ENCODE assay signal across 1 cellular context in the genomic region with DNA sequence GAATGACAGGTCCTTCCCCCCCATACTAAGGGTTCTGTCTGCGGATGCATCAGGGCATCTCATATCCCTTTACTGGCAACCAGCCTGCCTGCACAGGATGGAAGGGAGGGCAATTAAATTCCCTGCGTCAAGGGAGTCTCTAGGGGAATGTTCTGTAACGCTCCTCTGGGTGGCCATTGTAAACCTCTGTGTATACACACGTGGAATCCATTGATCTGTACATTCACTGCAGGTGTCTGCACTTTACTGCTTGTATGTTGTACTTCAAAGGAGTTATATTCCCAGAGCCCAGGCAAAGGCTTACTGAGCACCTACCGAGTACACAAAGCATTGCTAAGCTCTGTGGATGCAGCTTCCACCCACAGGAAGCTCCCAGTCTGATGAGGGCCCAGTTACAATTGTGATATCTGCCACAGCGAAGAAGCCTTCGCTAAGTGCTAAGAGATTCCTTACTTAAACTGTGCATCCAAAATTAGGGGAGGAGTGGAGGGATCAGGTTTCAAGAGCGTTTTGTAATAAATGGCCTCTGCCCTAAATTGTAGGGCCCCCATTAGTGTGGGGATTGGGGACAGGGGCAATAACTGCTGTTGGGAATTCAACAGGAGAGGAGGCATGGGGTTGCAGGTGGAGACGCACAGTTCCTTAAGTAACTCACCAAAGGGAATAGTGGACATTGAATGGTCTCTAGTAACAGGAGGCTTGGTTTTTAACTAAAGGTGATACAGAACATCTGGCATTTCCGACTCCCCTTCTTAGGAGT.
TF ChIP-seq lines count a peak whose summit lies in the region.

No MANE protein-coding gene starts in this region.

TF ChIP-seq in HepG2, 621 proteins besides CTCF, POLR2A, EP300 and RAD21 (continued from another document):
- TF ChIP-seq, protein P1, sequence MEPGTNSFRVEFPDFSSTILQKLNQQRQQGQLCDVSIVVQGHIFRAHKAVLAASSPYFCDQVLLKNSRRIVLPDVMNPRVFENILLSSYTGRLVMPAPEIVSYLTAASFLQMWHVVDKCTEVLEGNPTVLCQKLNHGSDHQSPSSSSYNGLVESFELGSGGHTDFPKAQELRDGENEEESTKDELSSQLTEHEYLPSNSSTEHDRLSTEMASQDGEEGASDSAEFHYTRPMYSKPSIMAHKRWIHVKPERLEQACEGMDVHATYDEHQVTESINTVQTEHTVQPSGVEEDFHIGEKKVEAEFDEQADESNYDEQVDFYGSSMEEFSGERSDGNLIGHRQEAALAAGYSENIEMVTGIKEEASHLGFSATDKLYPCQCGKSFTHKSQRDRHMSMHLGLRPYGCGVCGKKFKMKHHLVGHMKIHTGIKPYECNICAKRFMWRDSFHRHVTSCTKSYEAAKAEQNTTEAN (CRISPR knock-in tag; conservative IDR thresholded peaks at IDR 0.05) = no peak
- TF ChIP-seq, protein P2, sequence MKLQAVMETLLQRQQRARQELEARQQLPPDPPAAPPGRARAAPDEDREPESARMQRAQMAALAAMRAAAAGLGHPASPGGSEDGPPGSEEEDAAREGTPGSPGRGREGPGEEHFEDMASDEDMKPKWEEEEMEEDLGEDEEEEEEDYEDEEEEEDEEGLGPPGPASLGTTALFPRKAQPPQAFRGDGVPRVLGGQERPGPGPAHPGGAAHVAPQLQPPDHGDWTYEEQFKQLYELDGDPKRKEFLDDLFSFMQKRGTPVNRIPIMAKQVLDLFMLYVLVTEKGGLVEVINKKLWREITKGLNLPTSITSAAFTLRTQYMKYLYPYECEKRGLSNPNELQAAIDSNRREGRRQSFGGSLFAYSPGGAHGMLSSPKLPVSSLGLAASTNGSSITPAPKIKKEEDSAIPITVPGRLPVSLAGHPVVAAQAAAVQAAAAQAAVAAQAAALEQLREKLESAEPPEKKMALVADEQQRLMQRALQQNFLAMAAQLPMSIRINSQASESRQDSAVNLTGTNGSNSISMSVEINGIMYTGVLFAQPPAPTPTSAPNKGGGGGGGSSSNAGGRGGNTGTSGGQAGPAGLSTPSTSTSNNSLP (IDR thresholded peaks at IDR 0.05; ENCODE audit: low read depth, low read length) = no peak
